8 cellular contexts compared by ENCODE assay signal in genomic region chr17:2053380-2054261, GRCh38.
A peak's percentile ranks its signal among the peaks of the same experiment; 100 is the strongest.
DNase-seq lines count a peak whose midpoint lies in the region; ATAC-seq and TF ChIP-seq lines count a peak whose summit lies in the region.

No MANE protein-coding gene starts in this region.

- H3K36me3 ChIP-seq in MM.1S (replicated peaks; ENCODE audit: insufficient read depth, low read length), result no peaks in the 10 kb centered on the region
- peaks cover 25% of the 10 kb centered on the region for H3K36me3 ChIP-seq in brain microvascular endothelial cell (replicated peaks)

- no peaks in the 10 kb centered on the region for H3K9me3 ChIP-seq in MM.1S (replicated peaks; ENCODE audit: insufficient read depth, low read length)

- no peaks in the 10 kb centered on the region for H4K20me1 ChIP-seq in MM.1S (ENCODE audit: insufficient read depth, low read length)

- H3K9me2 ChIP-seq in MM.1S (replicated peaks; ENCODE audit: insufficient read depth, low read length), result no peaks in the 10 kb centered on the region

- peaks cover 18% of the 10 kb centered on the region; the same call in 1 of the 2 replicates for H3F3A ChIP-seq in MM.1S (ENCODE audit: insufficient read depth, low read length)

- H2AFZ ChIP-seq in MM.1S (ENCODE audit: low read length), result peak overlapping the region; percentile 70

- H3K27me3 ChIP-seq in MM.1S (replicated peaks; ENCODE audit: insufficient read depth, low read length) (peaks cover 37% of the 10 kb centered on the region), brain microvascular endothelial cell (replicated peaks) (no peaks in the 10 kb centered on the region)

- H3K79me2 ChIP-seq in MM.1S (ENCODE audit: low read length), result no peaks in the 10 kb centered on the region

- H3K27ac ChIP-seq in MM.1S (ENCODE audit: low read length) (no peak overlapping the region), brain microvascular endothelial cell (peak overlapping the region; percentile 88)

- TF ChIP-seq CTCF in MM.1S (IDR thresholded peaks at IDR 0.05; ENCODE audit: low read length) (peak; percentile 64), brain microvascular endothelial cell (IDR thresholded peaks at IDR 0.05; ENCODE audit: low read depth, low read length, missing control alignments) (peak; percentile 70)

- in situ Hi-C loops in brain microvascular endothelial cell (cut with HindIII; ENCODE audit: low pct_ligation_motif_present, low sequenced_read_pairs), result no loop called here

- H3K4me3 ChIP-seq in MM.1S (ENCODE audit: low read length) (peak overlapping the region; percentile 70), brain microvascular endothelial cell (ENCODE audit: low read depth, low read length) (peak overlapping the region; percentile 70)

- ATAC-seq in GM21528 (IDR thresholded peaks at IDR 0.05; ENCODE audit: low FRiP score, unreplicated experiment), result no peak
- no peak for ATAC-seq in GM19455 (IDR thresholded peaks at IDR 0.05; ENCODE audit: unreplicated experiment)

- peak; percentile 50 for DNase-seq in DMS79 (lab: John Stamatoyannopoulos, UW)
- peak; percentile 71 for DNase-seq in MM.1S
- peak; percentile 75 for DNase-seq in UCSD-AML1 (lab: John Stamatoyannopoulos, UW; ENCODE audit: unreplicated experiment)
- DNase-seq in brain microvascular endothelial cell, result no peak
- DNase-seq in inferior parietal cortex (ENCODE audit: extremely low spot score), result peak; percentile 51
- DNase-seq in stimulated activated CD4-positive, alpha-beta T cell treated with anti-CD3 and anti-CD28 coated beads, Interleukin-15, amount 100 ng/mL, for 24 hours, result peak; percentile 88

- H3K9ac ChIP-seq in MM.1S (ENCODE audit: low read length), result peak overlapping the region; percentile 4; the same call in 1 of the 2 replicates

- H3K4me1 ChIP-seq in MM.1S (ENCODE audit: low read length), result peaks cover 8% of the 10 kb centered on the region

- H3K4me2 ChIP-seq in MM.1S (ENCODE audit: low read depth, low read length), result peak overlapping the region; percentile 99
